9 cellular contexts compared by ENCODE assay signal in genomic region chr1:18373882-18374493, GRCh38.
DNase-seq lines count a peak whose midpoint lies in the region; FAIRE-seq and TF ChIP-seq lines count a peak whose summit lies in the region.
"Had no signal": no experiment of that assay in that cellular context is flagged by ENCODE, and none has a peak within 500 bp of the region (broad histone marks: within the 10 kb centered on the region; RNA-seq: fewer than 3 reads in every experiment).

No MANE protein-coding gene starts in this region.

- CTCF ChIA-PET in PC-9 (lab: Charles Lee), result no interaction called here

- in situ Hi-C loops in brain microvascular endothelial cell (cut with HindIII; ENCODE audit: low pct_ligation_motif_present, low sequenced_read_pairs), result no loop called here

- no peaks in the 10 kb centered on the region for H3K9me3 ChIP-seq in PC-9 (ENCODE audit: insufficient read depth, low read depth)

- POLR2A ChIA-PET in PC-9 (lab: Charles Lee; ENCODE audit: unreplicated experiment), result no interaction called here

- H3K4me3 ChIP-seq in PC-9, result no peak overlapping the region
- no peak overlapping the region for H3K4me3 ChIP-seq in brain microvascular endothelial cell (ENCODE audit: low read depth, low read length)

- H3K27me3 ChIP-seq in PC-9 (ENCODE audit: insufficient read depth, low read depth) (peaks cover 10% of the 10 kb centered on the region; the same call in 1 of the 2 replicates), brain microvascular endothelial cell (replicated peaks) (no peaks in the 10 kb centered on the region)

- no peaks in the 10 kb centered on the region for H3K4me1 ChIP-seq in PC-9 (replicated peaks; ENCODE audit: insufficient read depth)

- no peak overlapping the region for H2AFZ ChIP-seq in PC-9

- H3K79me2 ChIP-seq in PC-9 (ENCODE audit: low read depth), result no peaks in the 10 kb centered on the region

- peak; percentile 45 for DNase-seq in NCI-H2196 (lab: John Stamatoyannopoulos, UW; ENCODE audit: unreplicated experiment)
- no peak for DNase-seq in NCI-H2196 treated with DMSO at 0.1 percent for 48 hours (lab: John Stamatoyannopoulos, UW; ENCODE audit: unreplicated experiment)
- DNase-seq in GM19239 (ENCODE audit: insufficient read length, low spot score), result peak; percentile 9
- DNase-seq in PC-9, result no peak
- DNase-seq in iPS-NIHi7 (ENCODE audit: extremely low spot score), result peak; percentile 95
- DNase-seq in activated effector memory CD4-positive, alpha-beta T cell treated with anti-CD3 and anti-CD28 coated beads, Interleukin-2, amount 50 U/mL, for 16 hours, result no peak
- no peak for DNase-seq in NCI-H510A treated with DMSO at 0.1 percent for 48 hours (lab: John Stamatoyannopoulos, UW)
- DNase-seq in brain microvascular endothelial cell, result no peak
- DNase-seq: activated T-cell treated with anti-CD3 and anti-CD28 coated beads for 4 hours had no signal

- BruUV-seq in PC-9 (replicated peaks; lab: Mats Ljungman, UMichigan), result no TSS peak

- no peaks in the 10 kb centered on the region for H3K36me3 ChIP-seq in PC-9 (ENCODE audit: low read depth)
- H3K36me3 ChIP-seq in brain microvascular endothelial cell (replicated peaks), result no peaks in the 10 kb centered on the region

- no peaks in the 10 kb centered on the region for H3K9me2 ChIP-seq in PC-9 (ENCODE audit: insufficient read depth)

- H3K27ac ChIP-seq in PC-9 (no peak overlapping the region), brain microvascular endothelial cell (no peak overlapping the region)

- peak; percentile 49; the same call in 1 of the 2 replicates for TF ChIP-seq CTCF in PC-9 (conservative IDR thresholded peaks at IDR 0.05)
- no peak for TF ChIP-seq CTCF in brain microvascular endothelial cell (IDR thresholded peaks at IDR 0.05; ENCODE audit: low read depth, low read length, missing control alignments)

- intact Hi-C loops in PC-9 (cut with micrococcal nuclease; ENCODE audit: unreplicated experiment), result no loop called here

- no peak overlapping the region for H3K4me2 ChIP-seq in PC-9

- H4K20me1 ChIP-seq in PC-9 (ENCODE audit: insufficient read depth), result no peaks in the 10 kb centered on the region

- H3F3A ChIP-seq in PC-9 (ENCODE audit: insufficient read depth, low read depth), result no peaks in the 10 kb centered on the region

- no peak for FAIRE-seq in GM19239 (lab: Jason Lieb, UNC)

Comparison
In these comparisons a context has a peak if more than half of its experiments do, and no peak if none do; other contexts are left out.
1. DNase-seq: peak in NCI-H2196 (single experiment), GM19239 (single experiment) and iPS-NIHi7 (single experiment); none in NCI-H2196 treated with DMSO at 0.1 percent for 48 hours (single experiment), PC-9 (0 of 2), activated effector memory CD4-positive, alpha-beta T cell treated with anti-CD3 and anti-CD28 coated beads, Interleukin-2, amount 50 U/mL, for 16 hours (single experiment), NCI-H510A treated with DMSO at 0.1 percent for 48 hours (single experiment) and brain microvascular endothelial cell (single experiment).